1 cellular context compared by ENCODE assay signal in genomic region chr1:154669464-154670282, GRCh38.
TF ChIP-seq lines count a peak whose summit lies in the region.

No MANE protein-coding gene starts in this region.

TF ChIP-seq in HCT116, 20 proteins besides CTCF, POLR2A, EP300 and RAD21 (continued from another document):
- TF ChIP-seq, protein P1, sequence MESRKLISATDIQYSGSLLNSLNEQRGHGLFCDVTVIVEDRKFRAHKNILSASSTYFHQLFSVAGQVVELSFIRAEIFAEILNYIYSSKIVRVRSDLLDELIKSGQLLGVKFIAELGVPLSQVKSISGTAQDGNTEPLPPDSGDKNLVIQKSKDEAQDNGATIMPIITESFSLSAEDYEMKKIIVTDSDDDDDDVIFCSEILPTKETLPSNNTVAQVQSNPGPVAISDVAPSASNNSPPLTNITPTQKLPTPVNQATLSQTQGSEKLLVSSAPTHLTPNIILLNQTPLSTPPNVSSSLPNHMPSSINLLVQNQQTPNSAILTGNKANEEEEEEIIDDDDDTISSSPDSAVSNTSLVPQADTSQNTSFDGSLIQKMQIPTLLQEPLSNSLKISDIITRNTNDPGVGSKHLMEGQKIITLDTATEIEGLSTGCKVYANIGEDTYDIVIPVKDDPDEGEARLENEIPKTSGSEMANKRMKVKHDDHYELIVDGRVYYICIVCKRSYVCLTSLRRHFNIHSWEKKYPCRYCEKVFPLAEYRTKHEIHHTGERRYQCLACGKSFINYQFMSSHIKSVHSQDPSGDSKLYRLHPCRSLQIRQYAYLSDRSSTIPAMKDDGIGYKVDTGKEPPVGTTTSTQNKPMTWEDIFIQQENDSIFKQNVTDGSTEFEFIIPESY (IDR thresholded peaks at IDR 0.05; ENCODE audit: extremely low read depth, insufficient replicate concordance, low read length) = no peak
- TF ChIP-seq CBX3 (IDR thresholded peaks at IDR 0.05; ENCODE audit: low read depth) = no peak
- no peak for TF ChIP-seq POLR2AphosphoS5 (IDR thresholded peaks at IDR 0.05; ENCODE audit: low read depth, low read length)
- TF ChIP-seq ATF3 (IDR thresholded peaks at IDR 0.05) = no peak
